In genomic region chr11:36487619-36488018, GRCh38 we compare ENCODE assay signal across 15 cellular contexts. TPM values are rescaled to one million over a fixed set of nuclear protein-coding genes. Genes with fewer than 3 reads are reported as not detected.
DNase-seq lines count a peak whose midpoint lies in the region; ATAC-seq and TF ChIP-seq lines count a peak whose summit lies in the region.
"Had no signal": no experiment of that assay in that cellular context is flagged by ENCODE, and none has a peak within 500 bp of the region (broad histone marks: within the 10 kb centered on the region; RNA-seq: fewer than 3 reads in every experiment).

No MANE protein-coding gene starts in this region.

- CTCF ChIA-PET in CD4-positive, alpha-beta T cell (lab: Charles Lee), result interaction anchor here (1.3 kb wide), 1 partner anchor 13 kb away, joined by 4 read pairs; no protein-coding TSS in a partner anchor

- POLR2A ChIA-PET in CD4-positive, alpha-beta T cell (lab: Charles Lee), result interaction anchor here (0.9 kb wide), 1 partner anchor 175 kb away, joined by 3 read pairs; no protein-coding TSS in a partner anchor

- peaks cover 90% of the 10 kb centered on the region for H3K36me3 Mint-ChIP-seq in CD4-positive, alpha-beta T cell (ENCODE audit: low read depth)
- peaks cover 38% of the 10 kb centered on the region for H3K36me3 Mint-ChIP-seq in activated naive CD8-positive, alpha-beta T cell treated with anti-CD3 and anti-CD28 coated beads for 36 hours
- peaks cover 22% of the 10 kb centered on the region for H3K36me3 Mint-ChIP-seq in natural killer cell treated with Interleukin-12 subunit alpha and Interleukin-12 subunit beta and Interleukin-15 and Interleukin-18, amount 100 ng/mL, for 72 hours
- peaks cover 71% of the 10 kb centered on the region for H3K36me3 Mint-ChIP-seq in activated T-helper 2 cell treated with anti-CD3 and anti-CD28 coated beads, Interferon-gamma antibody, Interleukin-2, Interleukin-4, amounts not matched to agents 10 μg/mL and 5 μg/mL and 100 μg/mL, durations not matched to agents 14 hours and 24 hours and 36 hours (ENCODE audit: low read depth)

- H3K4me1 Mint-ChIP-seq in CD4-positive, alpha-beta T cell (ENCODE audit: low read depth), result peaks cover 43% of the 10 kb centered on the region
- peaks cover 29% of the 10 kb centered on the region for H3K4me1 Mint-ChIP-seq in activated naive CD8-positive, alpha-beta T cell treated with anti-CD3 and anti-CD28 coated beads for 36 hours
- H3K4me1 Mint-ChIP-seq in natural killer cell treated with Interleukin-12 subunit alpha and Interleukin-12 subunit beta and Interleukin-15 and Interleukin-18, amount 100 ng/mL, for 72 hours (ENCODE audit: low read depth in 2 of 2), result peaks cover 33 to 60% of the 10 kb centered on the region in 2 donors
- peaks cover 19% of the 10 kb centered on the region for H3K4me1 Mint-ChIP-seq in activated T-helper 2 cell treated with anti-CD3 and anti-CD28 coated beads, Interferon-gamma antibody, Interleukin-2, Interleukin-4, amounts not matched to agents 10 μg/mL and 5 μg/mL and 100 μg/mL, durations not matched to agents 14 hours and 24 hours and 36 hours (ENCODE audit: low read depth)

- H3K27ac Mint-ChIP-seq in CD4-positive, alpha-beta T cell, result peak overlapping the region; percentile 11
- H3K27ac Mint-ChIP-seq in activated naive CD8-positive, alpha-beta T cell treated with anti-CD3 and anti-CD28 coated beads for 36 hours, result peak overlapping the region; percentile 31
- H3K27ac Mint-ChIP-seq in natural killer cell treated with Interleukin-12 subunit alpha and Interleukin-12 subunit beta and Interleukin-15 and Interleukin-18, amount 100 ng/mL, for 72 hours, result peak overlapping the region; percentile 76 to 90
- H3K27ac Mint-ChIP-seq in activated T-helper 2 cell treated with anti-CD3 and anti-CD28 coated beads, Interferon-gamma antibody, Interleukin-2, Interleukin-4, amounts not matched to agents 10 μg/mL and 5 μg/mL and 100 μg/mL, durations not matched to agents 14 hours and 24 hours and 36 hours, result no peak overlapping the region
- H3K27ac Mint-ChIP-seq: T-helper 1 cell treated with Interleukin-12 subunit alpha and Interleukin-12 subunit beta and Interleukin-4 antibody, amounts not matched to agents 30 μg/mL and 1 μg/mL, for 36 hours had no signal

- intact Hi-C loops in CD4-positive, alpha-beta T cell (cut with DNase I, micrococcal nuclease), result no loop called here
- intact Hi-C loops in left colon (cut with DNase I, micrococcal nuclease), result no loop called here
- intact Hi-C loops in activated T-helper 2 cell treated with anti-CD3 and anti-CD28 coated beads, Interferon-gamma antibody, Interleukin-2, Interleukin-4, amounts not matched to agents 10 μg/mL and 5 μg/mL and 100 μg/mL, durations not matched to agents 14 hours and 24 hours and 36 hours (cut with micrococcal nuclease), result no loop called here

- H3K9me3 ChIP-seq in CD4-positive, alpha-beta T cell (ENCODE audit: control insufficient read depth, low read length), result no peaks in the 10 kb centered on the region
- H3K9me3 ChIP-seq: HAP-1 had no signal

- no peaks in the 10 kb centered on the region for H3K27me3 ChIP-seq in CD4-positive, alpha-beta T cell (ENCODE audit: control insufficient read depth, insufficient read depth, low read length)
- H3K27me3 ChIP-seq in H7 (ENCODE audit: control insufficient read depth, insufficient read depth, low read length), result no peaks in the 10 kb centered on the region

- H3K36me3 ChIP-seq in H7 (replicated peaks; ENCODE audit: control insufficient read depth, insufficient read depth, low read length), result peaks cover 14% of the 10 kb centered on the region

- H3K27me3 Mint-ChIP-seq in CD4-positive, alpha-beta T cell, result no peaks in the 10 kb centered on the region
- no peaks in the 10 kb centered on the region for H3K27me3 Mint-ChIP-seq in activated naive CD8-positive, alpha-beta T cell treated with anti-CD3 and anti-CD28 coated beads for 36 hours
- no peaks in the 10 kb centered on the region for H3K27me3 Mint-ChIP-seq in natural killer cell treated with Interleukin-12 subunit alpha and Interleukin-12 subunit beta and Interleukin-15 and Interleukin-18, amount 100 ng/mL, for 72 hours
- H3K27me3 Mint-ChIP-seq in activated T-helper 2 cell treated with anti-CD3 and anti-CD28 coated beads, Interferon-gamma antibody, Interleukin-2, Interleukin-4, amounts not matched to agents 10 μg/mL and 5 μg/mL and 100 μg/mL, durations not matched to agents 14 hours and 24 hours and 36 hours (ENCODE audit: low read depth), result no peaks in the 10 kb centered on the region

- no peak overlapping the region for H3K4me3 Mint-ChIP-seq in CD4-positive, alpha-beta T cell
- H3K4me3 Mint-ChIP-seq in activated naive CD8-positive, alpha-beta T cell treated with anti-CD3 and anti-CD28 coated beads for 36 hours, result no peak overlapping the region
- H3K4me3 Mint-ChIP-seq in natural killer cell treated with Interleukin-12 subunit alpha and Interleukin-12 subunit beta and Interleukin-15 and Interleukin-18, amount 100 ng/mL, for 72 hours, result peak overlapping the region; percentile 68
- H3K4me3 Mint-ChIP-seq in activated T-helper 2 cell treated with anti-CD3 and anti-CD28 coated beads, Interferon-gamma antibody, Interleukin-2, Interleukin-4, amounts not matched to agents 10 μg/mL and 5 μg/mL and 100 μg/mL, durations not matched to agents 14 hours and 24 hours and 36 hours (ENCODE audit: low read depth), result no peak overlapping the region
- H3K4me3 Mint-ChIP-seq: T-helper 1 cell treated with Interleukin-12 subunit alpha and Interleukin-12 subunit beta and Interleukin-4 antibody, amounts not matched to agents 30 μg/mL and 1 μg/mL, for 36 hours had no signal

- no peak overlapping the region for H3K27ac ChIP-seq in CD4-positive, alpha-beta T cell (ENCODE audit: low read depth, low read length)

- no peaks in the 10 kb centered on the region for H3K9me3 Mint-ChIP-seq in CD4-positive, alpha-beta T cell
- no peaks in the 10 kb centered on the region for H3K9me3 Mint-ChIP-seq in activated naive CD8-positive, alpha-beta T cell treated with anti-CD3 and anti-CD28 coated beads for 36 hours
- H3K9me3 Mint-ChIP-seq in natural killer cell treated with Interleukin-12 subunit alpha and Interleukin-12 subunit beta and Interleukin-15 and Interleukin-18, amount 100 ng/mL, for 72 hours, result no peaks in the 10 kb centered on the region
- no peaks in the 10 kb centered on the region for H3K9me3 Mint-ChIP-seq in activated T-helper 2 cell treated with anti-CD3 and anti-CD28 coated beads, Interferon-gamma antibody, Interleukin-2, Interleukin-4, amounts not matched to agents 10 μg/mL and 5 μg/mL and 100 μg/mL, durations not matched to agents 14 hours and 24 hours and 36 hours
- H3K9me3 Mint-ChIP-seq: T-helper 1 cell treated with Interleukin-12 subunit alpha and Interleukin-12 subunit beta and Interleukin-4 antibody, amounts not matched to agents 30 μg/mL and 1 μg/mL, for 36 hours had no signal

- TF ChIP-seq CTCF in CD4-positive, alpha-beta T cell (IDR thresholded peaks at IDR 0.05), result no peak

- no peak for ATAC-seq in CD4-positive, alpha-beta T cell (ENCODE audit: poor library complexity)
- peak; percentile 44 for ATAC-seq in HG03432 (IDR thresholded peaks at IDR 0.05; ENCODE audit: unreplicated experiment)
- no peak for ATAC-seq in natural killer cell treated with Interleukin-12 subunit alpha and Interleukin-12 subunit beta and Interleukin-15 and Interleukin-18, amount 100 ng/mL, for 72 hours
- ATAC-seq in left colon, result no peak
- ATAC-seq: sciatic nerve had no signal

- no peak for DNase-seq in CD4-positive, alpha-beta T cell
- no peak for DNase-seq in activated naive CD8-positive, alpha-beta T cell treated with anti-CD3 and anti-CD28 coated beads for 36 hours
- DNase-seq in natural killer cell treated with Interleukin-12 subunit alpha and Interleukin-12 subunit beta and Interleukin-15 and Interleukin-18, amount 100 ng/mL, for 72 hours (ENCODE audit: low spot score), result no peak
- no peak for DNase-seq in H7
- no peak for DNase-seq in left colon
- DNase-seq in activated T-helper 2 cell treated with anti-CD3 and anti-CD28 coated beads, Interferon-gamma antibody, Interleukin-2, Interleukin-4, amounts not matched to agents 10 μg/mL and 5 μg/mL and 100 μg/mL, durations not matched to agents 14 hours and 24 hours and 36 hours (ENCODE audit: low spot score), result no peak
- DNase-seq: activated CD4-positive, alpha-beta T cell treated with anti-CD3 and anti-CD28 coated beads, Interleukin-2, amount 50 U/mL, for 1 hour; activated effector memory CD4-positive, alpha-beta T cell treated with anti-CD3 and anti-CD28 coated beads, Interleukin-2, amount 50 U/mL, for 16 hours; COR-L47; glutamatergic neuron; NCI-H2171 treated with DMSO at 0.1 percent for 48 hours had no signal

- H3K4me3 ChIP-seq in H7 (ENCODE audit: insufficient read depth, low read depth, low read length), result no peak overlapping the region
- H3K4me3 ChIP-seq: HAP-1 had no signal

RNA-seq across cellular contexts. Expression of gene TRAF6, which starts 22.5 kb away (rescaled TPM):
- total RNA-seq in CD4-positive, alpha-beta T cell, result 10 to 100 TPM; 27.9 to 29.0 TPM
- total RNA-seq in activated naive CD8-positive, alpha-beta T cell treated with anti-CD3 and anti-CD28 coated beads for 36 hours, result 1 to 10 TPM; 8.5 to 9.8 TPM
- total RNA-seq in natural killer cell treated with Interleukin-12 subunit alpha and Interleukin-12 subunit beta and Interleukin-15 and Interleukin-18, amount 100 ng/mL, for 72 hours, result 10 to 100 TPM; 15.3 to 25.3 TPM
- total RNA-seq in H7 (2014; rRNA removed; shearing (Covaris generic)), result 6.0 and 6.9 TPM in 2 replicates
- 10 to 100 TPM; 11.7 to 15.1 TPM for total RNA-seq in left colon
- total RNA-seq in activated T-helper 2 cell treated with anti-CD3 and anti-CD28 coated beads, Interferon-gamma antibody, Interleukin-2, Interleukin-4, amounts not matched to agents 10 μg/mL and 5 μg/mL and 100 μg/mL, durations not matched to agents 14 hours and 24 hours and 36 hours, result 9.0 and 10.2 TPM in 2 replicates
